16 cellular contexts compared by ENCODE assay signal in the genomic region with DNA sequence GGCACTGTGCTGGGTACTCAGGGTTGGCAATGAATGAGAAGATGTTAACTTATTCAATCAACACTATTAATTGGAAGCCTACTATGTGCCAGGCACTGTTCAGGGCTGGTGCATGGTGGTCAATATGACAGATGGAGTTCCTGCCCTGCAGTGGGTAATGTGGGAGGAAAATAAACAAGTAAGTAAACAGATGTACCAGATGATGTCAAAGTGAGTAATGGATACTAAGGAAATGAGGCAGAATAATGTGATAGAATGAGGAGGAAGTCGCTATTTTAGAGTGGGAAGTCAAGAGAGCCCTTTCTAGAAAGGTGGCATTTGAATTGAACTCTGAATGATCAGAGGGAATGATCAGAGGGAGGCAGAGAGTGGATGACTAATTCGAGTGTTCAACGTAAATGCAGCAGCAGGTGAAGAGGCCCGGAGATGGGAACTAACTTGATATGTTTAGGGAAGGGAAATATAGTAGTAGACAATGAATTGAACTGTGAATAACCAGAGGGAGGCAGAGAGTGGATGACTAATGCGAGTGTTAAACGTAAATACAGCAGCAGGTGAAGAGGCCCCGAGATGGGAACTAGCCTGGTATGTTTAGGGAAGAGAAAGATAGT. TPM values are rescaled to one million over a fixed set of nuclear protein-coding genes. Genes with fewer than 3 reads are reported as not detected.
DNase-seq lines count a peak whose midpoint lies in the region; ATAC-seq, FAIRE-seq and TF ChIP-seq lines count a peak whose summit lies in the region.
"Had no signal": no experiment of that assay in that cellular context is flagged by ENCODE, and none has a peak within 500 bp of the region (broad histone marks: within the 10 kb centered on the region; RNA-seq: fewer than 3 reads in every experiment).

No MANE protein-coding gene starts in this region.

- H3K36me3 ChIP-seq in bronchial epithelial cell (ENCODE audit: control insufficient read depth, insufficient read depth, low read length) = no peaks in the 10 kb centered on the region
- no peaks in the 10 kb centered on the region for H3K36me3 ChIP-seq in esophagus muscularis mucosa
- H3K36me3 ChIP-seq: BLaER1, HAP-1 had no signal

- no peak for FAIRE-seq in bronchial epithelial cell (lab: Jason Lieb, UNC)

- TF ChIP-seq CTCF in bronchial epithelial cell (IDR thresholded peaks at IDR 0.05; ENCODE audit: insufficient read depth, low read length, severe bottlenecking) (no peak), esophagus muscularis mucosa (IDR thresholded peaks at IDR 0.05) (no peak), osteocyte (IDR thresholded peaks at IDR 0.05) (no peak)

- no peak for TF ChIP-seq EP300 in esophagus muscularis mucosa (IDR thresholded peaks at IDR 0.05)

- peaks cover 6% of the 10 kb centered on the region for H3K27me3 Mint-ChIP-seq in activated T-cell treated with anti-CD3 and anti-CD28 coated beads, Interleukin-2, amount 50 U/mL, for 4 hours (ENCODE audit: low read depth)
- peaks cover 5% of the 10 kb centered on the region for H3K27me3 Mint-ChIP-seq in osteocyte (ENCODE audit: unreplicated experiment)

- H3K27me3 ChIP-seq in bronchial epithelial cell (ENCODE audit: control insufficient read depth, insufficient read depth, low read length) = no peaks in the 10 kb centered on the region
- H3K27me3 ChIP-seq in esophagus muscularis mucosa = no peaks in the 10 kb centered on the region
- H3K27me3 ChIP-seq: BLaER1 had no signal

- ATAC-seq in activated T-cell treated with anti-CD3 and anti-CD28 coated beads, Interleukin-2, amount 50 U/mL, for 4 hours = peak; percentile 23 to 44

- peaks cover 7% of the 10 kb centered on the region for H3K4me1 Mint-ChIP-seq in activated T-cell treated with anti-CD3 and anti-CD28 coated beads, Interleukin-2, amount 50 U/mL, for 4 hours (ENCODE audit: low read depth)
- H3K4me1 Mint-ChIP-seq in osteocyte (ENCODE audit: unreplicated experiment) = no peaks in the 10 kb centered on the region

- WGBS in esophagus muscularis mucosa = 56% methylated on average over 7 of the region's 7 CpGs

- H3K4me3 ChIP-seq in bronchial epithelial cell (ENCODE audit: low read depth, low read length) = no peak overlapping the region
- H3K4me3 ChIP-seq in esophagus muscularis mucosa = no peak overlapping the region
- H3K4me3 ChIP-seq: BLaER1, HAP-1 had no signal

- no peaks in the 10 kb centered on the region for H3K4me1 ChIP-seq in esophagus muscularis mucosa
- H3K4me1 ChIP-seq: BLaER1, HAP-1 had no signal

- H3K27ac Mint-ChIP-seq in osteocyte (ENCODE audit: unreplicated experiment) = no peak overlapping the region

- no peak for TF ChIP-seq POLR2A in esophagus muscularis mucosa (IDR thresholded peaks at IDR 0.05; ENCODE audit: low read depth)

- H3K9me3 Mint-ChIP-seq in activated T-cell treated with anti-CD3 and anti-CD28 coated beads, Interleukin-2, amount 50 U/mL, for 4 hours = no peaks in the 10 kb centered on the region
- no peaks in the 10 kb centered on the region for H3K9me3 Mint-ChIP-seq in osteocyte (ENCODE audit: unreplicated experiment)

- no peak overlapping the region for H3K4me3 Mint-ChIP-seq in activated T-cell treated with anti-CD3 and anti-CD28 coated beads, Interleukin-2, amount 50 U/mL, for 4 hours
- H3K4me3 Mint-ChIP-seq in osteocyte (ENCODE audit: unreplicated experiment) = no peak overlapping the region

- DNase-seq in activated T-cell treated with anti-CD3 and anti-CD28 coated beads, Interleukin-2, amount 50 U/mL, for 4 hours = no peak
- DNase-seq in activated T-cell treated with anti-CD3 and anti-CD28 coated beads for 4 hours (no peak), CD1c-positive myeloid dendritic cell (ENCODE audit: extremely low spot score) (peak; percentile 38), ELR (ENCODE audit: low read depth) (peak; percentile 4), bronchial epithelial cell (ENCODE audit: low read depth) (peak; percentile 50), esophagus muscularis mucosa (ENCODE audit: extremely low spot score) (no peak), osteocyte (ENCODE audit: extremely low spot score, unreplicated experiment) (no peak)
- DNase-seq: DMS 273 treated with DMSO at 0.1 percent for 48 hours, Karpas-422, MM.1S, NCI-H1105, NCI-H187, NCI-H526, RPMI8226 had no signal

- no peaks in the 10 kb centered on the region for H3K36me3 Mint-ChIP-seq in activated T-cell treated with anti-CD3 and anti-CD28 coated beads, Interleukin-2, amount 50 U/mL, for 4 hours (ENCODE audit: insufficient read depth)
- no peaks in the 10 kb centered on the region for H3K36me3 Mint-ChIP-seq in osteocyte (ENCODE audit: unreplicated experiment)

- intact Hi-C loops in esophagus muscularis mucosa (cut with DNase I) = no loop called here

- H3K27ac ChIP-seq in esophagus muscularis mucosa (replicated peaks in 1 of 4) = no peak overlapping the region
- H3K27ac ChIP-seq: BLaER1 had no signal

- no peaks in the 10 kb centered on the region for H3K9me3 ChIP-seq in esophagus muscularis mucosa
- H3K9me3 ChIP-seq: BLaER1, HAP-1 had no signal

RNA-seq across cellular contexts. Expression of gene HMGB3, which starts 48.3 kb away (rescaled TPM):
- 10 to 100 TPM; 12.6 to 14.9 (median 13.5) TPM for total RNA-seq in activated T-cell treated with anti-CD3 and anti-CD28 coated beads, Interleukin-2, amount 50 U/mL, for 4 hours
- 46.7 and 74.5 TPM in 2 replicates for total RNA-seq in bronchial epithelial cell
- total RNA-seq in esophagus muscularis mucosa = 1 to 10 TPM; 2.1 to 3.0 (median 2.7) TPM
- total RNA-seq in osteocyte = 26.8 and 31.6 TPM in 2 replicates

Comparison
In these comparisons a context has a peak if more than half of its experiments do, and no peak if none do; other contexts are left out.
1. DNase-seq: peak in CD1c-positive myeloid dendritic cell (single experiment), ELR (single experiment) and bronchial epithelial cell (single experiment); none in activated T-cell treated with anti-CD3 and anti-CD28 coated beads, Interleukin-2, amount 50 U/mL, for 4 hours (single experiment), activated T-cell treated with anti-CD3 and anti-CD28 coated beads for 4 hours (single experiment), esophagus muscularis mucosa (single experiment) and osteocyte (single experiment).